25 cellular contexts compared by ENCODE assay signal in genomic region chrX:29653721-29654120, GRCh38.
DNase-seq lines count a peak whose midpoint lies in the region; ATAC-seq, FAIRE-seq and TF ChIP-seq lines count a peak whose summit lies in the region.
"Had no signal": no experiment of that assay in that cellular context is flagged by ENCODE, and none has a peak within 500 bp of the region (broad histone marks: within the 10 kb centered on the region; RNA-seq: fewer than 3 reads in every experiment).

No MANE protein-coding gene starts in this region.

- no peak for TF ChIP-seq EP300 in SK-N-SH (IDR thresholded peaks at IDR 0.05; ENCODE audit: borderline replicate concordance in 1 of 2, low read depth in 1 of 2, low read length in 1 of 2)

- H4K20me1 ChIP-seq in SK-N-SH (ENCODE audit: insufficient read depth): no peaks in the 10 kb centered on the region
- H4K20me1 ChIP-seq: BLaER1 had no signal

- no peak overlapping the region for H3K9ac ChIP-seq in SK-N-SH
- no peak overlapping the region for H3K9ac ChIP-seq in kidney (ENCODE audit: low read length in 2 of 2)
- H3K9ac ChIP-seq: BLaER1 had no signal

- no peaks in the 10 kb centered on the region for H3K9me2 ChIP-seq in SK-N-SH

- TF ChIP-seq RAD21 in SK-N-SH (IDR thresholded peaks at IDR 0.05; ENCODE audit: low read length): no peak

- peaks cover 10% of the 10 kb centered on the region for H3F3A ChIP-seq in SK-N-SH (replicated peaks; ENCODE audit: insufficient read depth)

- intact Hi-C loops in kidney (cut with DNase I): no loop called here

- H3K9me3 ChIP-seq in SK-N-SH (no peaks in the 10 kb centered on the region; the same call in 1 of the 2 replicates), kidney (ENCODE audit: control insufficient read depth in 1 of 2, low read length in 2 of 2) (no peaks in the 10 kb centered on the region)
- H3K9me3 ChIP-seq: BE2C, BLaER1 had no signal

- ATAC-seq in SK-N-SH treated with all-trans-retinoic acid at 6 μM for 48 hours: no peak
- ATAC-seq: GM12878 had no signal

- FAIRE-seq in colon (lab: Jason Lieb, UNC) (peak; percentile 96), kidney (lab: Jason Lieb, UNC) (peak; percentile 79)
- FAIRE-seq: GM12878, GM12892, GM18507 had no signal

- H2AFZ ChIP-seq in SK-N-SH (ENCODE audit: low read depth): no peak overlapping the region

- H3K27ac ChIP-seq in SK-N-SH (ENCODE audit: low read depth in 2 of 2, low read length in 1 of 2): peak overlapping the region; percentile 65 to 82; a peak in 2 of 4 replicates
- no peak overlapping the region for H3K27ac ChIP-seq in kidney (ENCODE audit: low read depth in 2 of 2, low read length in 2 of 2)
- H3K27ac ChIP-seq: 22Rv1, BLaER1 had no signal

- H3K27me3 ChIP-seq in SK-N-SH (ENCODE audit: insufficient read depth): no peaks in the 10 kb centered on the region
- H3K27me3 ChIP-seq: BE2C, BLaER1 had no signal

- no peak for TF ChIP-seq CTCF in SK-N-SH (IDR thresholded peaks at IDR 0.05)
- no peak for TF ChIP-seq CTCF in kidney (IDR thresholded peaks at IDR 0.05; ENCODE audit: borderline replicate concordance, extremely low read depth, insufficient read depth)

- peaks cover 0 to 4% of the 10 kb centered on the region in 2 experiments; a peak in 1 of 4 replicates for H3K4me1 ChIP-seq in SK-N-SH (ENCODE audit: control insufficient read depth in 1 of 2, insufficient read depth in 2 of 2, low read depth in 1 of 2, low read length in 1 of 2)
- H3K4me1 ChIP-seq in kidney (ENCODE audit: control insufficient read depth in 1 of 2, insufficient read depth in 1 of 2, low read depth in 1 of 2, low read length in 2 of 2): no peaks in the 10 kb centered on the region
- H3K4me1 ChIP-seq: BE2C, BLaER1 had no signal

- CTCF ChIA-PET in SK-N-SH (lab: Yijun Ruan, JAX): no interaction called here

- POLR2A ChIA-PET in SK-N-SH (lab: Yijun Ruan, JAX): no interaction called here

- no peak for DNase-seq in SK-N-SH
- no peak for DNase-seq in kidney
- DNase-seq in NCI-H1417 (lab: John Stamatoyannopoulos, UW): no peak
- DNase-seq in stimulated activated CD4-positive, alpha-beta T cell treated with anti-CD3 and anti-CD28 coated beads, Interleukin-2, amount 100 ng/mL, for 24 hours: no peak
- DNase-seq: ACHN; BE2C; C1 segment of cervical spinal cord; CD4-positive, alpha-beta memory T cell; CD4-positive, CD25-positive, alpha-beta regulatory T cell; CD8-positive, alpha-beta memory T cell; COR-L47; DMS 273 treated with DMSO at 0.1 percent for 48 hours; DMS153; DMS53; DMS79; DND-41; EL; GDM1 had no signal

- H3K4me3 ChIP-seq in SK-N-SH (ENCODE audit: low read depth in 2 of 2, low read length in 1 of 2): no peak overlapping the region
- H3K4me3 ChIP-seq in kidney (ENCODE audit: low read length in 2 of 2): no peak overlapping the region
- H3K4me3 ChIP-seq: BLaER1, GM12878 had no signal

- no peaks in the 10 kb centered on the region for H3K79me2 ChIP-seq in SK-N-SH (ENCODE audit: insufficient read depth)

- peaks cover 0 to 3% of the 10 kb centered on the region in 2 experiments for H3K36me3 ChIP-seq in SK-N-SH (replicated peaks in 1 of 2; ENCODE audit: control insufficient read depth in 1 of 2, insufficient read depth in 2 of 2, low read length in 1 of 2)
- no peaks in the 10 kb centered on the region for H3K36me3 ChIP-seq in kidney (ENCODE audit: control insufficient read depth in 1 of 2, insufficient read depth in 2 of 2, low read length in 2 of 2)
- H3K36me3 ChIP-seq: BE2C, BLaER1 had no signal

- H3K4me2 ChIP-seq in SK-N-SH: 0 out of 2 replicates have a peak overlapping the region, but pooled peaks have one; percentile 43
- H3K4me2 ChIP-seq: BLaER1 had no signal

TF ChIP-seq in SK-N-SH, 30 proteins besides CTCF, POLR2A, EP300 and RAD21 (continues in another document):
- TF ChIP-seq NRF1 (IDR thresholded peaks at IDR 0.05; ENCODE audit: low read depth, low read length) (no peak), SMC3 (IDR thresholded peaks at IDR 0.05; ENCODE audit: low read depth, low read length) (no peak), YY1 (IDR thresholded peaks at IDR 0.05; ENCODE audit: low read depth) (no peak), NFIC (IDR thresholded peaks at IDR 0.05; ENCODE audit: borderline replicate concordance) (no peak), ZBTB33 (IDR thresholded peaks at IDR 0.05; ENCODE audit: borderline replicate concordance, low read depth) (no peak), JUND (IDR thresholded peaks at IDR 0.05) (no peak), POLR2AphosphoS5 (IDR thresholded peaks at IDR 0.05; ENCODE audit: low read depth, low read length) (no peak), USF1 (IDR thresholded peaks at IDR 0.05; ENCODE audit: borderline replicate concordance, low read depth) (no peak), TAF1 (IDR thresholded peaks at IDR 0.05; ENCODE audit: borderline replicate concordance, low read depth, low read length) (no peak), FOSL2 (IDR thresholded peaks at IDR 0.05; ENCODE audit: borderline replicate concordance, low read depth) (no peak), MAX (IDR thresholded peaks at IDR 0.05; ENCODE audit: low read depth) (no peak)

TF ChIP-seq in SK-N-SH treated with all-trans-retinoic acid at 6 μM for 48 hours, 23 proteins besides CTCF, POLR2A, EP300 and RAD21:
- TF ChIP-seq, protein P1, sequence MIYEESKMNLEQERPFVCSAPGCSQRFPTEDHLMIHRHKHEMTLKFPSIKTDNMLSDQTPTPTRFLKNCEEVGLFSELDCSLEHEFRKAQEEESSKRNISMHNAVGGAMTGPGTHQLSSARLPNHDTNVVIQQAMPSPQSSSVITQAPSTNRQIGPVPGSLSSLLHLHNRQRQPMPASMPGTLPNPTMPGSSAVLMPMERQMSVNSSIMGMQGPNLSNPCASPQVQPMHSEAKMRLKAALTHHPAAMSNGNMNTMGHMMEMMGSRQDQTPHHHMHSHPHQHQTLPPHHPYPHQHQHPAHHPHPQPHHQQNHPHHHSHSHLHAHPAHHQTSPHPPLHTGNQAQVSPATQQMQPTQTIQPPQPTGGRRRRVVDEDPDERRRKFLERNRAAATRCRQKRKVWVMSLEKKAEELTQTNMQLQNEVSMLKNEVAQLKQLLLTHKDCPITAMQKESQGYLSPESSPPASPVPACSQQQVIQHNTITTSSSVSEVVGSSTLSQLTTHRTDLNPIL (CRISPR knock-in tag; IDR thresholded peaks at IDR 0.05; ENCODE audit: low read depth): no peak
- TF ChIP-seq ZC3H10 (CRISPR knock-in tag; IDR thresholded peaks at IDR 0.05) (no peak), BACH2 (CRISPR knock-in tag; IDR thresholded peaks at IDR 0.05; ENCODE audit: borderline replicate concordance) (no peak), CSDC2 (CRISPR knock-in tag; IDR thresholded peaks at IDR 0.05) (no peak), ARNTL (CRISPR knock-in tag; IDR thresholded peaks at IDR 0.05; ENCODE audit: borderline replicate concordance, low read depth) (no peak), TOX (CRISPR knock-in tag; IDR thresholded peaks at IDR 0.05; ENCODE audit: borderline replicate concordance) (no peak), SNAI2 (CRISPR knock-in tag; IDR thresholded peaks at IDR 0.05) (no peak), ZFP3 (CRISPR knock-in tag; IDR thresholded peaks at IDR 0.05) (no peak), ZNF8 (CRISPR knock-in tag; IDR thresholded peaks at IDR 0.05) (no peak), PPARA (CRISPR knock-in tag; IDR thresholded peaks at IDR 0.05; ENCODE audit: borderline replicate concordance) (no peak), ZFP30 (CRISPR knock-in tag; IDR thresholded peaks at IDR 0.05) (no peak), TCF4 (CRISPR knock-in tag; IDR thresholded peaks at IDR 0.05; ENCODE audit: borderline replicate concordance) (no peak), ISL1 (CRISPR knock-in tag; IDR thresholded peaks at IDR 0.05) (no peak), CSRNP3 (CRISPR knock-in tag; IDR thresholded peaks at IDR 0.05) (no peak), ZNF70 (CRISPR knock-in tag; IDR thresholded peaks at IDR 0.05) (no peak), ZNF565 (CRISPR knock-in tag; conservative IDR thresholded peaks at IDR 0.05; ENCODE audit: low read depth) (no peak), GLIS3 (CRISPR knock-in tag; IDR thresholded peaks at IDR 0.05) (no peak), ESRRG (CRISPR knock-in tag; IDR thresholded peaks at IDR 0.05) (no peak), TSHZ2 (CRISPR knock-in tag; IDR thresholded peaks at IDR 0.05) (no peak)

Comparison
In these comparisons a context has a peak if more than half of its experiments do, and no peak if none do; other contexts are left out.
1. H3K27ac ChIP-seq: peak in SK-N-SH (2 of 2); none in kidney (0 of 2).